ENCODE assay signal across 29 cellular contexts in the genomic region with DNA sequence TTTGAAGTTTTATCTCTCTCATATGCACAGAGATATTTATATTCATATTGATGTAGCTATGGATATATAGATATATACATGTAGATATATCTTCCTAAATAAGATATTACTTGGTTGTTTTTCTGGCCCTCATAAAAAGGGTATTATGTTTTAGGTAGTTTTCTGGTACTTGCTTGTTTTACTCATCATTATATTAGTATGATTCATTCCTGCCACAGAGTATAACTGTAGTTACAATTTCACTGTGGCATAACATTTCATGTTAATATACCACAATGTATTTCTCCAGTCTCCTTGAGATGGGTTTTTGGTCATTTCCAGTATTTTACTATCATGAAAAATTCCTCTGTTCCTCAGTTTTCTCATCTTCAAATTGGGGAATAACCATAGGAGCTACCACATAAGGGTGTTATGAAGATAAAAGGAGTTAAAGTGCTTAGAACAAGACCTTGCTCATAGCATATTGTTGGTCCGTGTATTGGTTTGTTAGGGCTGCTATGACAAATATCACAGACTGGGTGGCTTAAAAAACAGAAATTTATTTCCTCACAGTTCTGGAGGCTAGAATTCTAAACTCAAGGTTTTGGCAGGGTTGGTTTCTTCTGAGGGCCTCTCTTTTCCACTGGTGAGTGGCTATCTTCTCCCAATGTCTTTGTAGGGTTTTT.
DNase-seq lines count a peak whose midpoint lies in the region; ATAC-seq, FAIRE-seq and TF ChIP-seq lines count a peak whose summit lies in the region.
"Had no signal": no experiment of that assay in that cellular context is flagged by ENCODE, and none has a peak within 500 bp of the region (broad histone marks: within the 10 kb centered on the region; RNA-seq: fewer than 3 reads in every experiment).

No MANE protein-coding gene starts in this region.

- no peak for FAIRE-seq in D721Med (lab: Jason Lieb, UNC)
- FAIRE-seq: GM19239 had no signal

- intact Hi-C loops in activated naive CD4-positive, alpha-beta T cell treated with anti-CD3 and anti-CD28 coated beads for 36 hours (cut with micrococcal nuclease): loop anchor here (1.0 to 5.0 kb wide), 3 partner anchors 45 to 290 kb away; partner anchors contain the start of gene TMEM164

- no peak for DNase-seq in activated naive CD4-positive, alpha-beta T cell treated with anti-CD3 and anti-CD28 coated beads for 36 hours
- DNase-seq in activated naive CD4-positive, alpha-beta T cell treated with anti-CD3 and anti-CD28 coated beads, Interleukin-2, amount 50 U/mL, for 16 hours: no peak
- DNase-seq in T-helper 2 cell treated with Interferon-gamma antibody and Interleukin-4, amounts not matched to agents 5 μg/mL and 100 μg/mL, for 36 hours (ENCODE audit: low spot score): no peak
- no peak for DNase-seq in stimulated activated effector memory CD8-positive, alpha-beta T cell treated with anti-CD3 and anti-CD28 coated beads, Interleukin-12 subunit alpha, Interleukin-12 subunit beta, amount 100 ng/mL, for 72 hours (ENCODE audit: low spot score in 2 of 2)
- DNase-seq in D721Med (ENCODE audit: insufficient read length, low spot score) (no peak), epidermal melanocyte (ENCODE audit: insufficient read length, low spot score) (no peak)
- DNase-seq: activated CD4-positive, alpha-beta memory T cell treated with anti-CD3 and anti-CD28 coated beads for 36 hours; activated T-cell treated with anti-CD3 and anti-CD28 coated beads, Interleukin-2, amount 50 U/mL, for 4 hours; C1 segment of cervical spinal cord; DND-41; dorsolateral prefrontal cortex; head of caudate nucleus; NCI-H1105; NCI-H1930; NCI-H2227 treated with DMSO at 0.1 percent for 48 hours; NCI-H69; right lobe of liver; RPMI8226; stimulated activated CD4-positive, alpha-beta T cell treated with anti-CD3 and anti-CD28 coated beads, Interleukin-12 subunit alpha, Interleukin-12 subunit beta, amount 100 ng/mL, for 4 hours; stimulated activated CD4-positive, alpha-beta T cell treated with anti-CD3 and anti-CD28 coated beads, Interleukin-4, amount 100 ng/mL, for 24 hours; tibial artery had no signal

- H3K36me3 Mint-ChIP-seq in activated naive CD4-positive, alpha-beta T cell treated with anti-CD3 and anti-CD28 coated beads for 36 hours (ENCODE audit: low read depth): peaks cover 6% of the 10 kb centered on the region
- H3K36me3 Mint-ChIP-seq in T-helper 2 cell treated with Interferon-gamma antibody and Interleukin-4, amounts not matched to agents 5 μg/mL and 100 μg/mL, for 36 hours (ENCODE audit: low read depth): peaks cover 10% of the 10 kb centered on the region
- H3K36me3 Mint-ChIP-seq in stimulated activated effector memory CD8-positive, alpha-beta T cell treated with anti-CD3 and anti-CD28 coated beads, Interleukin-12 subunit alpha, Interleukin-12 subunit beta, amount 100 ng/mL, for 72 hours: no peaks in the 10 kb centered on the region
- H3K36me3 Mint-ChIP-seq: activated CD4-positive, alpha-beta memory T cell treated with anti-CD3 and anti-CD28 coated beads for 36 hours had no signal

- TF ChIP-seq CTCF in D721Med (IDR thresholded peaks at IDR 0.05; ENCODE audit: insufficient read depth, missing control alignments): no peak

- no peaks in the 10 kb centered on the region for H3K9me3 Mint-ChIP-seq in activated naive CD4-positive, alpha-beta T cell treated with anti-CD3 and anti-CD28 coated beads for 36 hours
- no peaks in the 10 kb centered on the region for H3K9me3 Mint-ChIP-seq in T-helper 2 cell treated with Interferon-gamma antibody and Interleukin-4, amounts not matched to agents 5 μg/mL and 100 μg/mL, for 36 hours
- H3K9me3 Mint-ChIP-seq in stimulated activated effector memory CD8-positive, alpha-beta T cell treated with anti-CD3 and anti-CD28 coated beads, Interleukin-12 subunit alpha, Interleukin-12 subunit beta, amount 100 ng/mL, for 72 hours: no peaks in the 10 kb centered on the region
- H3K9me3 Mint-ChIP-seq: activated CD4-positive, alpha-beta memory T cell treated with anti-CD3 and anti-CD28 coated beads for 36 hours; activated T-cell treated with anti-CD3 and anti-CD28 coated beads, Interleukin-2, amount 50 U/mL, for 4 hours; central memory CD8-positive, alpha-beta T cell; IgD-negative memory B cell; memory B cell; stimulated activated naive CD8-positive, alpha-beta T cell treated with anti-CD3 and anti-CD28 coated beads, Interleukin-15, Interleukin-2, amounts not matched to agents 100 ng/mL and 50 ng/mL, for 24 hours had no signal

- ATAC-seq in HG02852 (IDR thresholded peaks at IDR 0.05; ENCODE audit: unreplicated experiment) (peak; percentile 44), GM19467 (IDR thresholded peaks at IDR 0.05; ENCODE audit: unreplicated experiment) (no peak)
- ATAC-seq in stimulated activated effector memory CD8-positive, alpha-beta T cell treated with anti-CD3 and anti-CD28 coated beads, Interleukin-12 subunit alpha, Interleukin-12 subunit beta, amount 100 ng/mL, for 72 hours: peak; percentile 92
- ATAC-seq: right lobe of liver had no signal

- no peaks in the 10 kb centered on the region for H3K27me3 Mint-ChIP-seq in activated naive CD4-positive, alpha-beta T cell treated with anti-CD3 and anti-CD28 coated beads for 36 hours (ENCODE audit: low read depth)
- H3K27me3 Mint-ChIP-seq in T-helper 2 cell treated with Interferon-gamma antibody and Interleukin-4, amounts not matched to agents 5 μg/mL and 100 μg/mL, for 36 hours (ENCODE audit: low read depth): no peaks in the 10 kb centered on the region
- H3K27me3 Mint-ChIP-seq: activated CD4-positive, alpha-beta memory T cell treated with anti-CD3 and anti-CD28 coated beads for 36 hours; activated naive CD8-positive, alpha-beta T cell; central memory CD8-positive, alpha-beta T cell; IgD-negative memory B cell; memory B cell; stimulated activated naive CD8-positive, alpha-beta T cell treated with anti-CD3 and anti-CD28 coated beads, Interleukin-15, Interleukin-2, amounts not matched to agents 100 ng/mL and 50 ng/mL, for 24 hours had no signal

- no peak overlapping the region for H3K4me3 Mint-ChIP-seq in activated naive CD4-positive, alpha-beta T cell treated with anti-CD3 and anti-CD28 coated beads for 36 hours
- H3K4me3 Mint-ChIP-seq in T-helper 2 cell treated with Interferon-gamma antibody and Interleukin-4, amounts not matched to agents 5 μg/mL and 100 μg/mL, for 36 hours: no peak overlapping the region
- no peak overlapping the region for H3K4me3 Mint-ChIP-seq in stimulated activated effector memory CD8-positive, alpha-beta T cell treated with anti-CD3 and anti-CD28 coated beads, Interleukin-12 subunit alpha, Interleukin-12 subunit beta, amount 100 ng/mL, for 72 hours
- H3K4me3 Mint-ChIP-seq: activated CD4-positive, alpha-beta memory T cell treated with anti-CD3 and anti-CD28 coated beads for 36 hours; activated naive CD8-positive, alpha-beta T cell; activated T-cell treated with anti-CD3 and anti-CD28 coated beads, Interleukin-2, amount 50 U/mL, for 4 hours; central memory CD8-positive, alpha-beta T cell; IgD-negative memory B cell; memory B cell; stimulated activated naive CD8-positive, alpha-beta T cell treated with anti-CD3 and anti-CD28 coated beads, Interleukin-15, Interleukin-2, amounts not matched to agents 100 ng/mL and 50 ng/mL, for 24 hours had no signal

- H3K27ac Mint-ChIP-seq in activated naive CD4-positive, alpha-beta T cell treated with anti-CD3 and anti-CD28 coated beads for 36 hours: peak overlapping the region; percentile 59
- H3K27ac Mint-ChIP-seq in T-helper 2 cell treated with Interferon-gamma antibody and Interleukin-4, amounts not matched to agents 5 μg/mL and 100 μg/mL, for 36 hours: peak overlapping the region; percentile 62
- peak overlapping the region; percentile 60 for H3K27ac Mint-ChIP-seq in stimulated activated effector memory CD8-positive, alpha-beta T cell treated with anti-CD3 and anti-CD28 coated beads, Interleukin-12 subunit alpha, Interleukin-12 subunit beta, amount 100 ng/mL, for 72 hours
- H3K27ac Mint-ChIP-seq: activated CD4-positive, alpha-beta memory T cell treated with anti-CD3 and anti-CD28 coated beads for 36 hours; activated naive CD8-positive, alpha-beta T cell; IgD-negative memory B cell; memory B cell; stimulated activated naive CD8-positive, alpha-beta T cell treated with anti-CD3 and anti-CD28 coated beads, Interleukin-15, Interleukin-2, amounts not matched to agents 100 ng/mL and 50 ng/mL, for 24 hours had no signal

- CTCF ChIA-PET in activated naive CD4-positive, alpha-beta T cell treated with anti-CD3 and anti-CD28 coated beads for 36 hours (lab: Charles Lee): interaction anchor here (0.9 kb wide), 1 partner anchor 14 kb away, joined by 3 read pairs; no protein-coding TSS in a partner anchor

- H3K4me1 Mint-ChIP-seq in activated naive CD4-positive, alpha-beta T cell treated with anti-CD3 and anti-CD28 coated beads for 36 hours (ENCODE audit: low read depth): peaks cover 18% of the 10 kb centered on the region
- H3K4me1 Mint-ChIP-seq in T-helper 2 cell treated with Interferon-gamma antibody and Interleukin-4, amounts not matched to agents 5 μg/mL and 100 μg/mL, for 36 hours (ENCODE audit: low read depth): peaks cover 10% of the 10 kb centered on the region
- H3K4me1 Mint-ChIP-seq in stimulated activated effector memory CD8-positive, alpha-beta T cell treated with anti-CD3 and anti-CD28 coated beads, Interleukin-12 subunit alpha, Interleukin-12 subunit beta, amount 100 ng/mL, for 72 hours: peaks cover 22% of the 10 kb centered on the region
- H3K4me1 Mint-ChIP-seq: central memory CD8-positive, alpha-beta T cell; IgD-negative memory B cell; memory B cell had no signal
